ENCODE assay signal across 19 cellular contexts in genomic region chr5:113378486-113378885, GRCh38. TPM values are rescaled to one million over a fixed set of nuclear protein-coding genes. Genes with fewer than 3 reads are reported as not detected.
A peak's percentile ranks its signal among the peaks of the same experiment; 100 is the strongest.
DNase-seq lines count a peak whose midpoint lies in the region; ATAC-seq and TF ChIP-seq lines count a peak whose summit lies in the region.
"Had no signal": no experiment of that assay in that cellular context is flagged by ENCODE, and none has a peak within 500 bp of the region (broad histone marks: within the 10 kb centered on the region; RNA-seq: fewer than 3 reads in every experiment).

No MANE protein-coding gene starts in this region.

- no peak overlapping the region for H3K9ac ChIP-seq in HCT116 (ENCODE audit: low read length)

- no peaks in the 10 kb centered on the region for H3K9me2 ChIP-seq in HCT116 (ENCODE audit: insufficient read depth)

- no peak overlapping the region for H3K27ac ChIP-seq in HCT116 (ENCODE audit: low read depth, low read length)
- H3K27ac ChIP-seq: gastroesophageal sphincter, SJSA1, testis had no signal

- no peak for DNase-seq in activated CD8-positive, alpha-beta memory T cell treated with anti-CD3 and anti-CD28 coated beads, Interleukin-2, amount 10 ng/mL, durations not matched to agents 7 days and 5 days
- DNase-seq in activated CD8-positive, alpha-beta memory T cell treated with anti-CD3 and anti-CD28 coated beads, Interleukin-2, amount 50 U/mL, for 4 hours, result no peak
- no peak for DNase-seq in HCT116 (ENCODE audit: low read depth, low spot score)
- no peak for DNase-seq in central memory CD8-positive, alpha-beta T cell (ENCODE audit: low spot score in 2 of 2)
- no peak for DNase-seq in naive thymus-derived CD8-positive, alpha-beta T cell
- DNase-seq in SW480 (ENCODE audit: low spot score), result no peak
- no peak for DNase-seq in foreskin fibroblast
- DNase-seq: activated B cell treated with CpG ODN at 0.5 μM for 24 hours, DMS79 had no signal

- TF ChIP-seq POLR2A in HCT116 (IDR thresholded peaks at IDR 0.05; ENCODE audit: borderline replicate concordance, extremely low read depth, insufficient read depth, insufficient read length), result no peak

- peaks cover 3% of the 10 kb centered on the region for H3K36me3 Mint-ChIP-seq in activated CD8-positive, alpha-beta memory T cell treated with anti-CD3 and anti-CD28 coated beads, Interleukin-2, amount 10 ng/mL, durations not matched to agents 7 days and 5 days
- H3K36me3 Mint-ChIP-seq in central memory CD8-positive, alpha-beta T cell (ENCODE audit: insufficient read depth), result no peaks in the 10 kb centered on the region
- H3K36me3 Mint-ChIP-seq in naive thymus-derived CD8-positive, alpha-beta T cell, result no peaks in the 10 kb centered on the region
- H3K36me3 Mint-ChIP-seq: stimulated activated naive B cell treated with anti-CD40 and anti-IgM and Interleukin-4, amounts not matched to agents 10 μg/mL and 1 μg/mL and 100 μg/mL, for 72 hours had no signal

- no peaks in the 10 kb centered on the region for H3K4me1 ChIP-seq in HCT116 (ENCODE audit: control insufficient read depth in 1 of 2, insufficient read depth in 2 of 2, low read length in 2 of 2)
- H3K4me1 ChIP-seq: HAP-1, testis had no signal

- no peak overlapping the region for H3K4me3 Mint-ChIP-seq in activated CD8-positive, alpha-beta memory T cell treated with anti-CD3 and anti-CD28 coated beads, Interleukin-2, amount 10 ng/mL, durations not matched to agents 7 days and 5 days
- H3K4me3 Mint-ChIP-seq in central memory CD8-positive, alpha-beta T cell, result peak overlapping the region; percentile 44
- H3K4me3 Mint-ChIP-seq in naive thymus-derived CD8-positive, alpha-beta T cell, result peak overlapping the region in 9 of 10 donors; percentile 29 to 76 (median 62)
- H3K4me3 Mint-ChIP-seq: activated B cell treated with CpG ODN at 0.5 μM for 24 hours; dendritic cell treated with granulocyte-macrophage colony-stimulating factor and Interleukin-4, amounts not matched to agents 40 ng/mL and 50 ng/mL, for 4 days; stimulated activated naive B cell treated with anti-CD40 and anti-IgM and Interleukin-4, amounts not matched to agents 10 μg/mL and 1 μg/mL and 100 μg/mL, for 72 hours had no signal

- intact Hi-C loops in HCT116 (cut with micrococcal nuclease), result loop anchor here (5.0 kb wide), 1 partner anchor 109 kb away; the partner anchor contains the start of gene MCC

- TF ChIP-seq CTCF in HCT116 (IDR thresholded peaks at IDR 0.05 in 2 of 3, conservative IDR thresholded peaks at IDR 0.05 in 1 of 3; ENCODE audit: borderline replicate concordance in 1 of 3, insufficient read depth in 1 of 3, low read depth in 2 of 3, low read length in 2 of 3) (no peak), foreskin fibroblast (IDR thresholded peaks at IDR 0.05; ENCODE audit: low read depth, low read length) (no peak)

- H3K4me2 ChIP-seq in HCT116 (ENCODE audit: low read length), result no peak overlapping the region

- no peaks in the 10 kb centered on the region for H3K36me3 ChIP-seq in HCT116 (ENCODE audit: control insufficient read depth in 1 of 2, insufficient read depth in 2 of 2, low read length in 2 of 2)
- H3K36me3 ChIP-seq: gastroesophageal sphincter, HAP-1, SJSA1 had no signal

- no peaks in the 10 kb centered on the region for H4K20me1 ChIP-seq in HCT116 (ENCODE audit: insufficient read depth)

- no peaks in the 10 kb centered on the region for H3K9me3 ChIP-seq in HCT116 (ENCODE audit: control insufficient read depth in 1 of 2, insufficient read depth in 1 of 2, low read depth in 1 of 2, low read length in 2 of 2)
- H3K9me3 ChIP-seq: gastroesophageal sphincter, HAP-1, SJSA1, testis had no signal

- H3K4me1 Mint-ChIP-seq in activated CD8-positive, alpha-beta memory T cell treated with anti-CD3 and anti-CD28 coated beads, Interleukin-2, amount 10 ng/mL, durations not matched to agents 7 days and 5 days, result peaks cover 42% of the 10 kb centered on the region
- peaks cover 21% of the 10 kb centered on the region for H3K4me1 Mint-ChIP-seq in central memory CD8-positive, alpha-beta T cell
- peaks cover 27 to 53% (median 40%) of the 10 kb centered on the region in 4 donors for H3K4me1 Mint-ChIP-seq in naive thymus-derived CD8-positive, alpha-beta T cell

- no peaks in the 10 kb centered on the region for H3K27me3 ChIP-seq in HCT116 (ENCODE audit: insufficient read depth, low read length)
- H3K27me3 ChIP-seq: gastroesophageal sphincter, SJSA1, testis had no signal

- POLR2A ChIA-PET in HCT116 (lab: Charles Lee), result no interaction called here
- POLR2A ChIA-PET in naive thymus-derived CD8-positive, alpha-beta T cell (lab: Charles Lee), result no interaction called here

- H3K79me2 ChIP-seq in HCT116 (ENCODE audit: insufficient read depth, low read length), result no peaks in the 10 kb centered on the region

- no peak for TF ChIP-seq RAD21 in HCT116 (IDR thresholded peaks at IDR 0.05; ENCODE audit: low read depth)

- H3K4me3 ChIP-seq in HCT116 (replicated peaks in 1 of 2; ENCODE audit: low read depth in 1 of 2, low read length in 2 of 2), result no peak overlapping the region
- no peak overlapping the region for H3K4me3 ChIP-seq in foreskin fibroblast (ENCODE audit: low read depth in 1 of 2, low read length in 2 of 2)
- H3K4me3 ChIP-seq: gastroesophageal sphincter, HAP-1, SJSA1, testis had no signal

- peak; percentile 22 for ATAC-seq in activated CD8-positive, alpha-beta memory T cell treated with anti-CD3 and anti-CD28 coated beads, Interleukin-2, amount 10 ng/mL, durations not matched to agents 7 days and 5 days
- ATAC-seq in HCT116 (peak; percentile 55; the same call in 1 of the 2 replicates), GM21723 (IDR thresholded peaks at IDR 0.05; ENCODE audit: unreplicated experiment) (no peak)
- no peak for ATAC-seq in central memory CD8-positive, alpha-beta T cell (replicated peaks; ENCODE audit: extremely low read depth, poor library complexity, severe bottlenecking)
- no peak for ATAC-seq in naive thymus-derived CD8-positive, alpha-beta T cell
- ATAC-seq: gastroesophageal sphincter had no signal

- BruUV-seq in HCT116 (replicated peaks; lab: Mats Ljungman, UMichigan), result no TSS peak

- no peak overlapping the region for H2AFZ ChIP-seq in HCT116 (ENCODE audit: low read depth, low read length, poor library complexity, severe bottlenecking)

- no peaks in the 10 kb centered on the region for H3K9me3 Mint-ChIP-seq in activated CD8-positive, alpha-beta memory T cell treated with anti-CD3 and anti-CD28 coated beads, Interleukin-2, amount 10 ng/mL, durations not matched to agents 7 days and 5 days (ENCODE audit: low read depth)
- H3K9me3 Mint-ChIP-seq in central memory CD8-positive, alpha-beta T cell, result no peaks in the 10 kb centered on the region
- no peaks in the 10 kb centered on the region for H3K9me3 Mint-ChIP-seq in naive thymus-derived CD8-positive, alpha-beta T cell
- H3K9me3 Mint-ChIP-seq: activated B cell treated with CpG ODN at 0.5 μM for 24 hours; dendritic cell treated with granulocyte-macrophage colony-stimulating factor and Interleukin-4, amounts not matched to agents 40 ng/mL and 50 ng/mL, for 4 days; stimulated activated naive B cell treated with anti-CD40 and anti-IgM and Interleukin-4, amounts not matched to agents 10 μg/mL and 1 μg/mL and 100 μg/mL, for 72 hours had no signal

- H3K27ac Mint-ChIP-seq in activated CD8-positive, alpha-beta memory T cell treated with anti-CD3 and anti-CD28 coated beads, Interleukin-2, amount 10 ng/mL, durations not matched to agents 7 days and 5 days, result peak overlapping the region; percentile 12
- peak overlapping the region; percentile 26 for H3K27ac Mint-ChIP-seq in central memory CD8-positive, alpha-beta T cell (ENCODE audit: low read depth)
- H3K27ac Mint-ChIP-seq in naive thymus-derived CD8-positive, alpha-beta T cell, result peak overlapping the region in 2 of 10 donors; percentile 34 to 43
- H3K27ac Mint-ChIP-seq: activated B cell treated with CpG ODN at 0.5 μM for 24 hours; dendritic cell treated with granulocyte-macrophage colony-stimulating factor and Interleukin-4, amounts not matched to agents 40 ng/mL and 50 ng/mL, for 4 days; stimulated activated naive B cell treated with anti-CD40 and anti-IgM and Interleukin-4, amounts not matched to agents 10 μg/mL and 1 μg/mL and 100 μg/mL, for 72 hours had no signal

- peaks cover 13% of the 10 kb centered on the region for H3K27me3 Mint-ChIP-seq in activated CD8-positive, alpha-beta memory T cell treated with anti-CD3 and anti-CD28 coated beads, Interleukin-2, amount 10 ng/mL, durations not matched to agents 7 days and 5 days
- no peaks in the 10 kb centered on the region for H3K27me3 Mint-ChIP-seq in central memory CD8-positive, alpha-beta T cell
- H3K27me3 Mint-ChIP-seq in naive thymus-derived CD8-positive, alpha-beta T cell, result peaks cover 10 to 35% (median 16%) of the 10 kb centered on the region in 5 donors

- CTCF ChIA-PET in activated CD8-positive, alpha-beta memory T cell treated with anti-CD3 and anti-CD28 coated beads, Interleukin-2, amount 10 ng/mL, durations not matched to agents 7 days and 5 days (lab: Charles Lee), result interaction anchor here (0.9 to 5.3 kb wide), 11 partner anchors 11 to 382 kb away, joined by 3 to 42 read pairs (median 5); partner anchors contain the start of gene YTHDC2
- CTCF ChIA-PET in HCT116 (lab: Charles Lee), result interaction anchor here (1.7 kb wide), 1 partner anchor 132 kb away, joined by 12 read pairs; no protein-coding TSS in a partner anchor

- RAD21 ChIA-PET in HCT116 (lab: Charles Lee; ENCODE audit: low non-redundant PET in 1 of 2, low total read pairs in 2 of 2, uncharacterized antibody in 2 of 2, unreplicated experiment in 2 of 2), result no interaction called here

TF ChIP-seq in HCT116, 20 proteins besides CTCF, POLR2A, EP300 and RAD21:
- no peak for TF ChIP-seq SRF (IDR thresholded peaks at IDR 0.05; ENCODE audit: low read depth)
- TF ChIP-seq FOSL1 (IDR thresholded peaks at IDR 0.05; ENCODE audit: low read depth), result no peak
- no peak for TF ChIP-seq ZNF274 (IDR thresholded peaks at IDR 0.05; ENCODE audit: low read depth, low read length)
- TF ChIP-seq EZH2phosphoT487 (IDR thresholded peaks at IDR 0.05; ENCODE audit: borderline replicate concordance), result no peak
- TF ChIP-seq YY1 (IDR thresholded peaks at IDR 0.05; ENCODE audit: extremely low read depth, insufficient replicate concordance, low read depth, low read length), result no peak
- no peak for TF ChIP-seq CBX3 (IDR thresholded peaks at IDR 0.05; ENCODE audit: low read depth)

RNA-seq across cellular contexts. Expression of gene TSSK1B, which starts 56.3 kb away (rescaled TPM):
- total RNA-seq in activated CD8-positive, alpha-beta memory T cell treated with anti-CD3 and anti-CD28 coated beads, Interleukin-2, amount 10 ng/mL, durations not matched to agents 7 days and 5 days, result not detected
- total RNA-seq in HCT116 (2021; ENCODE audit: unreplicated experiment), result not detected
- polyA plus RNA-seq in HCT116 (2012), result 0.04 TPM in 2 replicates
- total RNA-seq in naive thymus-derived CD8-positive, alpha-beta T cell, result not detected
- polyA plus RNA-seq in naive thymus-derived CD8-positive, alpha-beta T cell, result not detected
- total RNA-seq: activated B cell treated with CpG ODN at 0.5 μM for 24 hours, pulmonary artery endothelial cell, skeletal muscle tissue had no signal
- polyA plus RNA-seq: AG04450 had no signal

Comparison
In these comparisons a context has a peak if more than half of its experiments do, and no peak if none do; other contexts are left out.
1. ATAC-seq: peak in activated CD8-positive, alpha-beta memory T cell treated with anti-CD3 and anti-CD28 coated beads, Interleukin-2, amount 10 ng/mL, durations not matched to agents 7 days and 5 days (single experiment) and HCT116 (single experiment); none in central memory CD8-positive, alpha-beta T cell (single experiment), naive thymus-derived CD8-positive, alpha-beta T cell (0 of 2) and GM21723 (single experiment).